Comparison of ENCODE assay signal across 1 cellular context in genomic region chr4:128427832-128428366, GRCh38.
TF ChIP-seq lines count a peak whose summit lies in the region.

No MANE protein-coding gene starts in this region.

TF ChIP-seq in K562, 482 proteins besides CTCF, POLR2A, EP300 and RAD21 (continued from another document):
- TF ChIP-seq, protein P1, sequence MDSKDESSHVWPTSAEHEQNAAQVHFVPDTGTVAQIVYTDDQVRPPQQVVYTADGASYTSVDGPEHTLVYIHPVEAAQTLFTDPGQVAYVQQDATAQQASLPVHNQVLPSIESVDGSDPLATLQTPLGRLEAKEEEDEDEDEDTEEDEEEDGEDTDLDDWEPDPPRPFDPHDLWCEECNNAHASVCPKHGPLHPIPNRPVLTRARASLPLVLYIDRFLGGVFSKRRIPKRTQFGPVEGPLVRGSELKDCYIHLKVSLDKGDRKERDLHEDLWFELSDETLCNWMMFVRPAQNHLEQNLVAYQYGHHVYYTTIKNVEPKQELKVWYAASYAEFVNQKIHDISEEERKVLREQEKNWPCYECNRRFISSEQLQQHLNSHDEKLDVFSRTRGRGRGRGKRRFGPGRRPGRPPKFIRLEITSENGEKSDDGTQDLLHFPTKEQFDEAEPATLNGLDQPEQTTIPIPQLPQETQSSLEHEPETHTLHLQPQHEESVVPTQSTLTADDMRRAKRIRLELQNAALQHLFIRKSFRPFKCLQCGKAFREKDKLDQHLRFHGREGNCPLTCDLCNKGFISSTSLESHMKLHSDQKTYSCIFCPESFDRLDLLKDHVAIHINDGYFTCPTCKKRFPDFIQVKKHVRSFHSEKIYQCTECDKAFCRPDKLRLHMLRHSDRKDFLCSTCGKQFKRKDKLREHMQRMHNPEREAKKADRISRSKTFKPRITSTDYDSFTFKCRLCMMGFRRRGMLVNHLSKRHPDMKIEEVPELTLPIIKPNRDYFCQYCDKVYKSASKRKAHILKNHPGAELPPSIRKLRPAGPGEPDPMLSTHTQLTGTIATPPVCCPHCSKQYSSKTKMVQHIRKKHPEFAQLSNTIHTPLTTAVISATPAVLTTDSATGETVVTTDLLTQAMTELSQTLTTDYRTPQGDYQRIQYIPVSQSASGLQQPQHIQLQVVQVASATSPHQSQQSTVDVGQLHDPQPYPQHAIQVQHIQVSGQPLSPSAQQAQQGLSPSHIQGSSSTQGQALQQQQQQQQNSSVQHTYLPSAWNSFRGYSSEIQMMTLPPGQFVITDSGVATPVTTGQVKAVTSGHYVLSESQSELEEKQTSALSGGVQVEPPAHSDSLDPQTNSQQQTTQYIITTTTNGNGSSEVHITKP (IDR thresholded peaks at IDR 0.05; ENCODE audit: partially characterized antibody), result no peak
- TF ChIP-seq MYC (IDR thresholded peaks at IDR 0.05; ENCODE audit: low read depth, low read length) (no peak), MYC (CRISPR knock-in tag; IDR thresholded peaks at IDR 0.05; ENCODE audit: borderline replicate concordance, low read depth) (no peak), NR2F6 (CRISPR knock-in tag; IDR thresholded peaks at IDR 0.05) (no peak), DMBX1 (CRISPR knock-in tag; IDR thresholded peaks at IDR 0.05; ENCODE audit: borderline replicate concordance) (no peak), TEAD4 (IDR thresholded peaks at IDR 0.05; ENCODE audit: low read length) (peak; percentile 52; the same call in 1 of the 2 replicates), TEAD4 (CRISPR knock-in tag; IDR thresholded peaks at IDR 0.05; ENCODE audit: borderline replicate concordance) (no peak), ZC3H8 (IDR thresholded peaks at IDR 0.05) (no peak), CC2D1A (IDR thresholded peaks at IDR 0.05) (peak; percentile 69; the same call in 1 of the 2 replicates), SIN3B (IDR thresholded peaks at IDR 0.05; ENCODE audit: low read depth) (no peak), ZNF282 (CRISPR knock-in tag; IDR thresholded peaks at IDR 0.05) (no peak), PHB (CRISPR knock-in tag; IDR thresholded peaks at IDR 0.05) (no peak), ELF1 (tag; IDR thresholded peaks at IDR 0.05) (peak; percentile 53; the same call in 1 of the 2 replicates), NEUROD1 (IDR thresholded peaks at IDR 0.05; ENCODE audit: borderline replicate concordance, low read depth, low read length, partially characterized antibody) (peak; percentile 15), TOE1 (IDR thresholded peaks at IDR 0.05; ENCODE audit: borderline replicate concordance) (peak; percentile 32; the same call in 1 of the 2 replicates), TOE1 (CRISPR knock-in tag; IDR thresholded peaks at IDR 0.05; ENCODE audit: borderline replicate concordance, low read depth) (no peak), HNRNPL (IDR thresholded peaks at IDR 0.05; ENCODE audit: low read depth, low read length) (no peak), TBL1XR1 (IDR thresholded peaks at IDR 0.05; ENCODE audit: low read length in 2 of 2) (peak in 1 of 2 experiments; percentile 42; a peak in 1 of 4 replicates), JUND (IDR thresholded peaks at IDR 0.05; ENCODE audit: borderline replicate concordance, low read depth, low read length) (peak; percentile 15; the same call in 1 of the 2 replicates), JUND (tag; IDR thresholded peaks at IDR 0.05; ENCODE audit: borderline replicate concordance, low read depth, low read length) (no peak), ESRRA (IDR thresholded peaks at IDR 0.05; ENCODE audit: borderline replicate concordance, low read depth) (peak; percentile 61; the same call in 1 of the 2 replicates), RB1 (IDR thresholded peaks at IDR 0.05; ENCODE audit: low read depth) (no peak), TEAD1 (CRISPR knock-in tag; IDR thresholded peaks at IDR 0.05) (peak in 1 of 2 experiments; percentile 90; a peak in 2 of 4 replicates), ARID3A (IDR thresholded peaks at IDR 0.05; ENCODE audit: borderline replicate concordance, low read depth, low read length) (peak; percentile 82; the same call in 1 of the 2 replicates), CBFB (CRISPR knock-in tag; IDR thresholded peaks at IDR 0.05) (peak; percentile 58; the same call in 1 of the 2 replicates), CTBP1 (IDR thresholded peaks at IDR 0.05; ENCODE audit: borderline replicate concordance) (peak; percentile 45; the same call in 1 of the 2 replicates)
- TF ChIP-seq, protein P2, sequence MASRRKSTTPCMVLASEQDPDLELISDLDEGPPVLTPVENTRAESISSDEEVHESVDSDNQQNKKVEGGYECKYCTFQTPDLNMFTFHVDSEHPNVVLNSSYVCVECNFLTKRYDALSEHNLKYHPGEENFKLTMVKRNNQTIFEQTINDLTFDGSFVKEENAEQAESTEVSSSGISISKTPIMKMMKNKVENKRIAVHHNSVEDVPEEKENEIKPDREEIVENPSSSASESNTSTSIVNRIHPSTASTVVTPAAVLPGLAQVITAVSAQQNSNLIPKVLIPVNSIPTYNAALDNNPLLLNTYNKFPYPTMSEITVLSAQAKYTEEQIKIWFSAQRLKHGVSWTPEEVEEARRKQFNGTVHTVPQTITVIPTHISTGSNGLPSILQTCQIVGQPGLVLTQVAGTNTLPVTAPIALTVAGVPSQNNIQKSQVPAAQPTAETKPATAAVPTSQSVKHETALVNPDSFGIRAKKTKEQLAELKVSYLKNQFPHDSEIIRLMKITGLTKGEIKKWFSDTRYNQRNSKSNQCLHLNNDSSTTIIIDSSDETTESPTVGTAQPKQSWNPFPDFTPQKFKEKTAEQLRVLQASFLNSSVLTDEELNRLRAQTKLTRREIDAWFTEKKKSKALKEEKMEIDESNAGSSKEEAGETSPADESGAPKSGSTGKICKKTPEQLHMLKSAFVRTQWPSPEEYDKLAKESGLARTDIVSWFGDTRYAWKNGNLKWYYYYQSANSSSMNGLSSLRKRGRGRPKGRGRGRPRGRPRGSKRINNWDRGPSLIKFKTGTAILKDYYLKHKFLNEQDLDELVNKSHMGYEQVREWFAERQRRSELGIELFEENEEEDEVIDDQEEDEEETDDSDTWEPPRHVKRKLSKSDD (conservative IDR thresholded peaks at IDR 0.05; ENCODE audit: low read length), result 0 out of 2 replicates have a peak, but pooled peaks have one; percentile 36
- TF ChIP-seq, protein P3, sequence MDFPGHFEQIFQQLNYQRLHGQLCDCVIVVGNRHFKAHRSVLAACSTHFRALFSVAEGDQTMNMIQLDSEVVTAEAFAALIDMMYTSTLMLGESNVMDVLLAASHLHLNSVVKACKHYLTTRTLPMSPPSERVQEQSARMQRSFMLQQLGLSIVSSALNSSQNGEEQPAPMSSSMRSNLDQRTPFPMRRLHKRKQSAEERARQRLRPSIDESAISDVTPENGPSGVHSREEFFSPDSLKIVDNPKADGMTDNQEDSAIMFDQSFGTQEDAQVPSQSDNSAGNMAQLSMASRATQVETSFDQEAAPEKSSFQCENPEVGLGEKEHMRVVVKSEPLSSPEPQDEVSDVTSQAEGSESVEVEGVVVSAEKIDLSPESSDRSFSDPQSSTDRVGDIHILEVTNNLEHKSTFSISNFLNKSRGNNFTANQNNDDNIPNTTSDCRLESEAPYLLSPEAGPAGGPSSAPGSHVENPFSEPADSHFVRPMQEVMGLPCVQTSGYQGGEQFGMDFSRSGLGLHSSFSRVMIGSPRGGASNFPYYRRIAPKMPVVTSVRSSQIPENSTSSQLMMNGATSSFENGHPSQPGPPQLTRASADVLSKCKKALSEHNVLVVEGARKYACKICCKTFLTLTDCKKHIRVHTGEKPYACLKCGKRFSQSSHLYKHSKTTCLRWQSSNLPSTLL (IDR thresholded peaks at IDR 0.05), result no peak
- TF ChIP-seq, protein P4, sequence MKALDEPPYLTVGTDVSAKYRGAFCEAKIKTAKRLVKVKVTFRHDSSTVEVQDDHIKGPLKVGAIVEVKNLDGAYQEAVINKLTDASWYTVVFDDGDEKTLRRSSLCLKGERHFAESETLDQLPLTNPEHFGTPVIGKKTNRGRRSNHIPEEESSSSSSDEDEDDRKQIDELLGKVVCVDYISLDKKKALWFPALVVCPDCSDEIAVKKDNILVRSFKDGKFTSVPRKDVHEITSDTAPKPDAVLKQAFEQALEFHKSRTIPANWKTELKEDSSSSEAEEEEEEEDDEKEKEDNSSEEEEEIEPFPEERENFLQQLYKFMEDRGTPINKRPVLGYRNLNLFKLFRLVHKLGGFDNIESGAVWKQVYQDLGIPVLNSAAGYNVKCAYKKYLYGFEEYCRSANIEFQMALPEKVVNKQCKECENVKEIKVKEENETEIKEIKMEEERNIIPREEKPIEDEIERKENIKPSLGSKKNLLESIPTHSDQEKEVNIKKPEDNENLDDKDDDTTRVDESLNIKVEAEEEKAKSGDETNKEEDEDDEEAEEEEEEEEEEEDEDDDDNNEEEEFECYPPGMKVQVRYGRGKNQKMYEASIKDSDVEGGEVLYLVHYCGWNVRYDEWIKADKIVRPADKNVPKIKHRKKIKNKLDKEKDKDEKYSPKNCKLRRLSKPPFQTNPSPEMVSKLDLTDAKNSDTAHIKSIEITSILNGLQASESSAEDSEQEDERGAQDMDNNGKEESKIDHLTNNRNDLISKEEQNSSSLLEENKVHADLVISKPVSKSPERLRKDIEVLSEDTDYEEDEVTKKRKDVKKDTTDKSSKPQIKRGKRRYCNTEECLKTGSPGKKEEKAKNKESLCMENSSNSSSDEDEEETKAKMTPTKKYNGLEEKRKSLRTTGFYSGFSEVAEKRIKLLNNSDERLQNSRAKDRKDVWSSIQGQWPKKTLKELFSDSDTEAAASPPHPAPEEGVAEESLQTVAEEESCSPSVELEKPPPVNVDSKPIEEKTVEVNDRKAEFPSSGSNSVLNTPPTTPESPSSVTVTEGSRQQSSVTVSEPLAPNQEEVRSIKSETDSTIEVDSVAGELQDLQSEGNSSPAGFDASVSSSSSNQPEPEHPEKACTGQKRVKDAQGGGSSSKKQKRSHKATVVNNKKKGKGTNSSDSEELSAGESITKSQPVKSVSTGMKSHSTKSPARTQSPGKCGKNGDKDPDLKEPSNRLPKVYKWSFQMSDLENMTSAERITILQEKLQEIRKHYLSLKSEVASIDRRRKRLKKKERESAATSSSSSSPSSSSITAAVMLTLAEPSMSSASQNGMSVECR (CRISPR knock-in tag; IDR thresholded peaks at IDR 0.05), result no peak
- TF ChIP-seq, protein P5, sequence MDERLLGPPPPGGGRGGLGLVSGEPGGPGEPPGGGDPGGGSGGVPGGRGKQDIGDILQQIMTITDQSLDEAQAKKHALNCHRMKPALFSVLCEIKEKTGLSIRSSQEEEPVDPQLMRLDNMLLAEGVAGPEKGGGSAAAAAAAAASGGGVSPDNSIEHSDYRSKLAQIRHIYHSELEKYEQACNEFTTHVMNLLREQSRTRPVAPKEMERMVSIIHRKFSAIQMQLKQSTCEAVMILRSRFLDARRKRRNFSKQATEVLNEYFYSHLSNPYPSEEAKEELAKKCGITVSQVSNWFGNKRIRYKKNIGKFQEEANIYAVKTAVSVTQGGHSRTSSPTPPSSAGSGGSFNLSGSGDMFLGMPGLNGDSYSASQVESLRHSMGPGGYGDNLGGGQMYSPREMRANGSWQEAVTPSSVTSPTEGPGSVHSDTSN (CRISPR knock-in tag; IDR thresholded peaks at IDR 0.05; ENCODE audit: low read depth), result no peak
- TF ChIP-seq, protein P5 (tag; conservative IDR thresholded peaks at IDR 0.05; ENCODE audit: low read depth), result 0 out of 2 replicates have a peak, but pooled peaks have one; percentile 11
- TF ChIP-seq, protein P6, sequence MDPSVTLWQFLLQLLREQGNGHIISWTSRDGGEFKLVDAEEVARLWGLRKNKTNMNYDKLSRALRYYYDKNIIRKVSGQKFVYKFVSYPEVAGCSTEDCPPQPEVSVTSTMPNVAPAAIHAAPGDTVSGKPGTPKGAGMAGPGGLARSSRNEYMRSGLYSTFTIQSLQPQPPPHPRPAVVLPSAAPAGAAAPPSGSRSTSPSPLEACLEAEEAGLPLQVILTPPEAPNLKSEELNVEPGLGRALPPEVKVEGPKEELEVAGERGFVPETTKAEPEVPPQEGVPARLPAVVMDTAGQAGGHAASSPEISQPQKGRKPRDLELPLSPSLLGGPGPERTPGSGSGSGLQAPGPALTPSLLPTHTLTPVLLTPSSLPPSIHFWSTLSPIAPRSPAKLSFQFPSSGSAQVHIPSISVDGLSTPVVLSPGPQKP (CRISPR knock-in tag; IDR thresholded peaks at IDR 0.05), result no peak
